4 cellular contexts compared by ENCODE assay signal in the genomic region with DNA sequence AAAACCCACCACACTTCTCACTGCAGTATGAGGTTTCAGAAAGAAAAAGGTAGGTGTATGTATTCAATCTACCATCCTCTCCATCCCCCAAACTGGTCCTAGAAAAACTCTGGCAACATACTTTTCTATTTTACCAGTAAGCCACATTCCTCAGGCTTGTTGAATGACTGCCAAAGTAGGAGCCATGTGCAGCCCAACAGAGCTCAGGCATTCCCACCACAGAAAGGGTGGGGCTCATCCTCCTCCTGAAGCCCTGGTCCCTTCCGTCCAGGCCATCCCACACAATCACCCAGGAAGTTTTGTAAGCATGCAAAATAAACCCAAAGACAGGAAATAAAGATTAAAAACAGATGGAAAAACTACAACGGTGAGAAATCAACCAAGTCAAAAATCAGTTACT.
TF ChIP-seq lines count a peak whose summit lies in the region.

No MANE protein-coding gene starts in this region.

TF ChIP-seq in A549, 52 proteins besides CTCF, POLR2A, EP300 and RAD21:
- TF ChIP-seq TP53 (CRISPR knock-in tag; IDR thresholded peaks at IDR 0.05) (no peak), RARB (CRISPR knock-in tag; IDR thresholded peaks at IDR 0.05) (no peak), BHLHE40 (IDR thresholded peaks at IDR 0.05; ENCODE audit: low read depth, low read length) (no peak), ZNF302 (CRISPR knock-in tag; IDR thresholded peaks at IDR 0.05) (no peak), EHF (CRISPR knock-in tag; IDR thresholded peaks at IDR 0.05) (no peak), SREBF2 (IDR thresholded peaks at IDR 0.05) (no peak), ESRRA (IDR thresholded peaks at IDR 0.05; ENCODE audit: borderline replicate concordance, low read length) (no peak), MYC (IDR thresholded peaks at IDR 0.05; ENCODE audit: borderline replicate concordance, low read length) (no peak), CHD2 (IDR thresholded peaks at IDR 0.05; ENCODE audit: low read length, partially characterized antibody) (no peak), MAFK (IDR thresholded peaks at IDR 0.05; ENCODE audit: partially characterized antibody) (no peak), FOSB (CRISPR knock-in tag; IDR thresholded peaks at IDR 0.05) (no peak), RFX5 (IDR thresholded peaks at IDR 0.05) (no peak), KDM1A (IDR thresholded peaks at IDR 0.05; ENCODE audit: low read depth) (no peak), HOXB5 (CRISPR knock-in tag; IDR thresholded peaks at IDR 0.05) (no peak), FOXS1 (CRISPR knock-in tag; IDR thresholded peaks at IDR 0.05) (no peak), FOSL2 (IDR thresholded peaks at IDR 0.05) (no peak), FOSL2 (CRISPR knock-in tag; IDR thresholded peaks at IDR 0.05) (no peak), ZC3H11A (IDR thresholded peaks at IDR 0.05) (no peak)
- TF ChIP-seq, protein P1, sequence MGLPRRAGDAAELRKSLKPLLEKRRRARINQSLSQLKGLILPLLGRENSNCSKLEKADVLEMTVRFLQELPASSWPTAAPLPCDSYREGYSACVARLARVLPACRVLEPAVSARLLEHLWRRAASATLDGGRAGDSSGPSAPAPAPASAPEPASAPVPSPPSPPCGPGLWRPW (IDR thresholded peaks at IDR 0.05) = no peak
- TF ChIP-seq, protein P2, sequence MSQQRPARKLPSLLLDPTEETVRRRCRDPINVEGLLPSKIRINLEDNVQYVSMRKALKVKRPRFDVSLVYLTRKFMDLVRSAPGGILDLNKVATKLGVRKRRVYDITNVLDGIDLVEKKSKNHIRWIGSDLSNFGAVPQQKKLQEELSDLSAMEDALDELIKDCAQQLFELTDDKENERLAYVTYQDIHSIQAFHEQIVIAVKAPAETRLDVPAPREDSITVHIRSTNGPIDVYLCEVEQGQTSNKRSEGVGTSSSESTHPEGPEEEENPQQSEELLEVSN (IDR thresholded peaks at IDR 0.05; ENCODE audit: borderline replicate concordance, low read depth) = no peak

TF ChIP-seq in Ishikawa, 13 proteins besides CTCF, POLR2A, EP300 and RAD21:
- TF ChIP-seq FOXM1 (IDR thresholded peaks at IDR 0.05; ENCODE audit: borderline replicate concordance, low read depth) (no peak), NFIC (IDR thresholded peaks at IDR 0.05) (peak; percentile 76), TEAD4 (IDR thresholded peaks at IDR 0.05) (peak; percentile 49; the same call in 1 of the 2 replicates), CEBPB (IDR thresholded peaks at IDR 0.05) (no peak), ZBTB7A (IDR thresholded peaks at IDR 0.05; ENCODE audit: low read depth) (no peak), CREB1 (IDR thresholded peaks at IDR 0.05; ENCODE audit: low read depth) (no peak)
- TF ChIP-seq, protein P3, sequence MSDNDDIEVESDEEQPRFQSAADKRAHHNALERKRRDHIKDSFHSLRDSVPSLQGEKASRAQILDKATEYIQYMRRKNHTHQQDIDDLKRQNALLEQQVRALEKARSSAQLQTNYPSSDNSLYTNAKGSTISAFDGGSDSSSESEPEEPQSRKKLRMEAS (IDR thresholded peaks at IDR 0.05) = peak; percentile 52
TF ChIP-seq in Ishikawa: peak in this region for 3.

TF ChIP-seq in H1, 55 proteins besides CTCF, POLR2A, EP300 and RAD21:
- no peak for TF ChIP-seq SP1 (IDR thresholded peaks at IDR 0.05; ENCODE audit: low read depth, low read length)
- TF ChIP-seq, protein P3 (IDR thresholded peaks at IDR 0.05) = peak; percentile 32; the same call in 1 of the 2 replicates
TF ChIP-seq in H1: peak in this region for 1.

TF ChIP-seq in liver, 16 proteins besides CTCF, POLR2A, EP300 and RAD21:
- TF ChIP-seq NR2F2 (IDR thresholded peaks at IDR 0.05) (peak; percentile 19), FOXA2 (IDR thresholded peaks at IDR 0.05) (no peak)
TF ChIP-seq in liver: peak in this region for 1.
